In the genomic region with DNA sequence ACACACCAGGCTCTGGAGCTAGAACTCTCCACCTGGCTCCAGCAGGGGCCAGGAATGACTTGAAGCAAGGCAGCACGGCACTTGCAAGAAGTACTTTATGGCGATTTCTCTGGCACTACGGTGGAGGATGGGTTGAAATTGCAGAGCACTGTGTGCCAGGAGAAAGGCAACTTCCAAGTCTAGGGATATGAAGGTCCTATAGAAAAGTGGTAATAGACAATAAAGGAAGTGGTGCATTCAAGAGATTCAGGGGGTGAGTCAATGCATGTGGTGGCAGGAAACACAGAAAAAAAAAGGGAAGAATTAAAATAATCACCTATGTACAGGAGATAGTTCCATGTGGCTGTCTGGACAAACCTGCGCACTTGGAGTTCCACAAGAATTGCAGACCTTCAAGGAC, we compare ENCODE assay signal across 1 cellular context.
TF ChIP-seq lines count a peak whose summit lies in the region.

No MANE protein-coding gene starts in this region.

TF ChIP-seq in IMR-90, 13 proteins besides CTCF, POLR2A, EP300 and RAD21:
- TF ChIP-seq, protein P1, sequence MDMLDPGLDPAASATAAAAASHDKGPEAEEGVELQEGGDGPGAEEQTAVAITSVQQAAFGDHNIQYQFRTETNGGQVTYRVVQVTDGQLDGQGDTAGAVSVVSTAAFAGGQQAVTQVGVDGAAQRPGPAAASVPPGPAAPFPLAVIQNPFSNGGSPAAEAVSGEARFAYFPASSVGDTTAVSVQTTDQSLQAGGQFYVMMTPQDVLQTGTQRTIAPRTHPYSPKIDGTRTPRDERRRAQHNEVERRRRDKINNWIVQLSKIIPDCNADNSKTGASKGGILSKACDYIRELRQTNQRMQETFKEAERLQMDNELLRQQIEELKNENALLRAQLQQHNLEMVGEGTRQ (IDR thresholded peaks at IDR 0.05; ENCODE audit: low read depth, low read length): no peak
- TF ChIP-seq BHLHE40 (IDR thresholded peaks at IDR 0.05; ENCODE audit: low read depth, low read length): no peak
TF ChIP-seq in IMR-90: peak in this region for 0.
